In the genomic region with DNA sequence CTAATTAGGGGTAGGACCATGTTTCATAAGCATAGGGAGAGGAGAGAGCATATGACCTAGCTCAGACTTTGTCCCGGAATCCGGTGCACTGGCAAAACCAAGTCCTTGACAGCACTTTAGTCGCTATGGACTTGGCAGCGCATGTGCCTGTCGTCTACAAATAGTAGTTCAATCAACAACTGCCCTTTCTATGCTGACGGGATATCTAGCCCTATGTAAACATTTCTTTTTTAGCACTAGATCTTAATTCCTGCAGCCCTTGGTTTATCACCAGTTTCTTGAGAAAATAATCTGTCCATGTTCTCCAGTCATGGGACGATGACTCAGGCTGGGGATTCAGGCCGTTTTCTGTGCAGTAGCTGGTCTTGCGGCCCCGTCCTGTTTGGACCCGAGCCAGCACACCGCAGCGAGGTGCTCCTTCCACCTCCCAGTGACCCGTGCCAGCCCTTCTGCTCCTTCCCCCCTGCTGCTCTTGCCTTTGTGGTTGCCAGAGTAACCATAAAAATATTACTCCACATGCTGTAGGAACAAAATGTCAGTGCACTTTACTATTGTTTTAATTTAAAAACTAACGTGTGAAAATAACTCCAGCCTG, we compare ENCODE assay signal across 11 cellular contexts. TPM values are rescaled to one million over a fixed set of nuclear protein-coding genes. Genes with fewer than 3 reads are reported as not detected.
DNase-seq lines count a peak whose midpoint lies in the region; ATAC-seq and TF ChIP-seq lines count a peak whose summit lies in the region.
"Had no signal": no experiment of that assay in that cellular context is flagged by ENCODE, and none has a peak within 500 bp of the region (broad histone marks: within the 10 kb centered on the region; RNA-seq: fewer than 3 reads in every experiment).

No MANE protein-coding gene starts in this region.

- TF ChIP-seq CTCF in heart left ventricle (IDR thresholded peaks at IDR 0.05) (no peak), MM.1S (IDR thresholded peaks at IDR 0.05; ENCODE audit: low read length) (no peak)

- H3K4me1 ChIP-seq in heart left ventricle (peaks cover 0 to 36% (median 10%) of the 10 kb centered on the region in 12 donors), MM.1S (ENCODE audit: low read length) (no peaks in the 10 kb centered on the region)
- no peaks in the 10 kb centered on the region for H3K4me1 ChIP-seq in effector memory CD4-positive, alpha-beta T cell (ENCODE audit: control insufficient read depth, insufficient read depth, low read length, poor library complexity, severe bottlenecking)
- H3K4me1 ChIP-seq: SJCRH30 had no signal

- H3K9me2 ChIP-seq in MM.1S (replicated peaks; ENCODE audit: insufficient read depth, low read length): no peaks in the 10 kb centered on the region

- DNase-seq in HK-2 (ENCODE audit: unreplicated experiment) (peak; percentile 72), SHP77 treated with DMSO at 0.1 percent for 48 hours (lab: John Stamatoyannopoulos, UW) (peak; percentile 6), heart left ventricle (peak; percentile 71 to 92 (median 80)), smooth muscle cell of the brain vasculature (ENCODE audit: low read depth, low spot score) (peak; percentile 95), UCSD-AML1 (lab: John Stamatoyannopoulos, UW; ENCODE audit: unreplicated experiment) (no peak), MM.1S (no peak)
- no peak for DNase-seq in effector memory CD4-positive, alpha-beta T cell
- DNase-seq: activated T-cell treated with anti-CD3 and anti-CD28 coated beads, Interleukin-2, amount 50 U/mL, for 4 hours; H9 had no signal

- H3K27me3 ChIP-seq in heart left ventricle (no peaks in the 10 kb centered on the region), MM.1S (replicated peaks; ENCODE audit: insufficient read depth, low read length) (no peaks in the 10 kb centered on the region)
- H3K27me3 ChIP-seq in effector memory CD4-positive, alpha-beta T cell (replicated peaks; ENCODE audit: control insufficient read depth, insufficient read depth, low read length, poor library complexity, severe bottlenecking): peaks cover 3% of the 10 kb centered on the region
- H3K27me3 ChIP-seq: SJCRH30 had no signal

- peak in 1 of 2 donors; percentile 24 for TF ChIP-seq POLR2A in heart left ventricle (IDR thresholded peaks at IDR 0.05)

- no peaks in the 10 kb centered on the region for H4K20me1 ChIP-seq in MM.1S (ENCODE audit: insufficient read depth, low read length)

- no peaks in the 10 kb centered on the region for H3K36me3 ChIP-seq in heart left ventricle
- H3K36me3 ChIP-seq in effector memory CD4-positive, alpha-beta T cell (ENCODE audit: control insufficient read depth, insufficient read depth, low read length): no peaks in the 10 kb centered on the region
- no peaks in the 10 kb centered on the region for H3K36me3 ChIP-seq in MM.1S (replicated peaks; ENCODE audit: insufficient read depth, low read length)
- H3K36me3 ChIP-seq: SJCRH30 had no signal

- H3K79me2 ChIP-seq in MM.1S (ENCODE audit: low read length): no peaks in the 10 kb centered on the region

- no peak overlapping the region for H3K9ac ChIP-seq in MM.1S (ENCODE audit: low read length)

- H3K27ac ChIP-seq in heart left ventricle (peak overlapping the region; percentile 70 to 94 (median 89)), MM.1S (ENCODE audit: low read length) (no peak overlapping the region)
- H3K27ac ChIP-seq in effector memory CD4-positive, alpha-beta T cell (ENCODE audit: insufficient read depth, low read length, poor library complexity, severe bottlenecking): no peak overlapping the region
- H3K27ac ChIP-seq: epithelial cell of prostate, SJCRH30 had no signal

- intact Hi-C loops in heart left ventricle (cut with DNase I): loop anchor here in 1 of 10 donors (1.0 kb wide), 1 partner anchor 15 kb away; no protein-coding TSS in a partner anchor

- ATAC-seq in heart left ventricle: peak; percentile 92 to 96 (median 94)
- ATAC-seq: activated T-cell treated with anti-CD3 and anti-CD28 coated beads, Interleukin-2, amount 50 U/mL, for 4 hours had no signal

- H3K4me2 ChIP-seq in MM.1S (ENCODE audit: low read depth, low read length): no peak overlapping the region

- no peaks in the 10 kb centered on the region for H3K9me3 ChIP-seq in heart left ventricle
- no peaks in the 10 kb centered on the region for H3K9me3 ChIP-seq in effector memory CD4-positive, alpha-beta T cell (ENCODE audit: control insufficient read depth, low read length)
- H3K9me3 ChIP-seq in MM.1S (replicated peaks; ENCODE audit: insufficient read depth, low read length): no peaks in the 10 kb centered on the region
- H3K9me3 ChIP-seq: SJCRH30 had no signal

- no peaks in the 10 kb centered on the region for H3F3A ChIP-seq in MM.1S (ENCODE audit: insufficient read depth, low read length)

- peak overlapping the region in 6 of 12 donors; percentile 13 to 26 (median 17) for H3K4me3 ChIP-seq in heart left ventricle
- no peak overlapping the region for H3K4me3 ChIP-seq in effector memory CD4-positive, alpha-beta T cell (ENCODE audit: insufficient read depth, low read depth, low read length, poor library complexity, severe bottlenecking)
- H3K4me3 ChIP-seq in MM.1S (ENCODE audit: low read length): no peak overlapping the region
- H3K4me3 ChIP-seq: SJCRH30 had no signal

- WGBS in heart left ventricle, 4 donors: 11 to 27% (median 21%) methylated on average over 15 of the region's 15 CpGs

- no peak overlapping the region for H2AFZ ChIP-seq in MM.1S (ENCODE audit: low read length)

RNA-seq across cellular contexts. Expression of gene MT1HL1, which starts 8.6 kb away (rescaled TPM):
- total RNA-seq in heart left ventricle: not detected
- polyA plus RNA-seq in heart left ventricle: not detected
- total RNA-seq: activated T-cell treated with anti-CD3 and anti-CD28 coated beads, Interleukin-2, amount 50 U/mL, for 4 hours; H9; SJCRH30 had no signal

RNA-seq across cellular contexts. Expression of gene RYR2, which starts 29.1 kb away (rescaled TPM):
- 1,000 to 10,000 TPM in 1 of 9 donors, 100 to 1,000 TPM in 8; 408 to 1,319 (median 822) TPM for total RNA-seq in heart left ventricle
- polyA plus RNA-seq in heart left ventricle: 100 to 1,000 TPM in 1 of 2 donors, 10 to 100 TPM in 1; 77.7 to 144 TPM

Comparison
In these comparisons a context has a peak if more than half of its experiments do, and no peak if none do; other contexts are left out.
1. DNase-seq: peak in HK-2 (single experiment), SHP77 treated with DMSO at 0.1 percent for 48 hours (single experiment), heart left ventricle (5 of 5) and smooth muscle cell of the brain vasculature (single experiment); none in UCSD-AML1 (single experiment), effector memory CD4-positive, alpha-beta T cell (0 of 3) and MM.1S (single experiment).
2. H3K27ac ChIP-seq: peak in heart left ventricle (12 of 12); none in effector memory CD4-positive, alpha-beta T cell (single experiment) and MM.1S (single experiment).